23 cellular contexts compared by ENCODE assay signal in the genomic region with DNA sequence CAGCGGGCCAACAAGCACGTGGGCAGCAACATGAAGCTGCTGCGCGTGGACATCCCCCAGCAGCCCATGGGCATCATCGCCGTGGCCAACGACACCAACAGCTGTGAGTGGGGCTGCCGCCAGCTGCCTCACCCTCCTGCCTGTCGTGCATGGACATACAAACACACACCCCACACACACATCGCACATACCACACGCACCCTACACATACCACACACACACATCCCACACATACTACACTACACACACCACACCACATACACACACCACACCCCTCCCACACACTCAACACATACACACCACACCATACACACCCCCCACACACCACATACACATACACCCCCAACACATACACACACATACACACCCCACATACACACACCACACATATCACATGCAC. TPM values are rescaled to one million over a fixed set of nuclear protein-coding genes. Genes with fewer than 3 reads are reported as not detected.
"Had no signal": no experiment of that assay in that cellular context is flagged by ENCODE, and none has a peak within 500 bp of the region (broad histone marks: within the 10 kb centered on the region; RNA-seq: fewer than 3 reads in every experiment).

No MANE protein-coding gene starts in this region.

- FAIRE-seq: small intestine had no signal

- H3K36me3 Mint-ChIP-seq: activated naive CD8-positive, alpha-beta T cell treated with anti-CD3 and anti-CD28 coated beads, Interleukin-2, amount 10 ng/mL, durations not matched to agents 7 days and 5 days; natural killer cell treated with Interleukin-12 subunit alpha and Interleukin-12 subunit beta and Interleukin-15 and Interleukin-18, amount 100 ng/mL, for 72 hours had no signal

- H3K9me3 Mint-ChIP-seq: activated naive CD8-positive, alpha-beta T cell treated with anti-CD3 and anti-CD28 coated beads, Interleukin-2, amount 10 ng/mL, durations not matched to agents 7 days and 5 days; activated T-cell treated with anti-CD3 and anti-CD28 coated beads, Interleukin-2, amount 50 U/mL, for 72 hours; dendritic cell treated with granulocyte-macrophage colony-stimulating factor and Interleukin-4, amounts not matched to agents 40 ng/mL and 50 ng/mL, for 4 days; natural killer cell treated with Interleukin-12 subunit alpha and Interleukin-12 subunit beta and Interleukin-15 and Interleukin-18, amount 100 ng/mL, for 72 hours; stimulated activated naive CD8-positive, alpha-beta T cell treated with anti-CD3 and anti-CD28 coated beads, Interleukin-15, Interleukin-2, amounts not matched to agents 100 ng/mL and 50 ng/mL, for 24 hours had no signal

- ATAC-seq: activated T-cell treated with anti-CD3 and anti-CD28 coated beads, Interleukin-2, amount 50 U/mL, for 72 hours; natural killer cell treated with Interleukin-12 subunit alpha and Interleukin-12 subunit beta and Interleukin-15 and Interleukin-18, amount 100 ng/mL, for 72 hours; T-helper 17 cell had no signal

- DNase-seq: activated CD4-positive, alpha-beta T cell treated with anti-CD3 and anti-CD28 coated beads for 48 hours; activated CD8-positive, alpha-beta memory T cell treated with anti-CD3 and anti-CD28 coated beads, Interleukin-2, amount 50 U/mL, for 48 hours; activated gamma-delta T cell treated with Interleukin-2 at 50 U/mL for 16 hours; activated naive CD8-positive, alpha-beta T cell treated with anti-CD3 and anti-CD28 coated beads, Interleukin-2, amount 10 ng/mL, durations not matched to agents 7 days and 5 days; activated T-cell treated with anti-CD3 and anti-CD28 coated beads, Interleukin-2, amount 50 U/mL, for 72 hours; aorta; effector memory CD4-positive, alpha-beta T cell; glutamatergic neuron; nucleus accumbens; posterior cingulate gyrus; small intestine; stimulated activated CD4-positive, alpha-beta T cell treated with anti-CD3 and anti-CD28 coated beads, Interleukin-4, amount 100 ng/mL, for 24 hours; T-helper 17 cell had no signal

- H3K4me3 Mint-ChIP-seq: activated naive CD8-positive, alpha-beta T cell treated with anti-CD3 and anti-CD28 coated beads, Interleukin-2, amount 10 ng/mL, durations not matched to agents 7 days and 5 days; activated T-cell treated with anti-CD3 and anti-CD28 coated beads, Interleukin-2, amount 50 U/mL, for 72 hours; dendritic cell treated with granulocyte-macrophage colony-stimulating factor and Interleukin-4, amounts not matched to agents 40 ng/mL and 50 ng/mL, for 4 days; natural killer cell treated with Interleukin-12 subunit alpha and Interleukin-12 subunit beta and Interleukin-15 and Interleukin-18, amount 100 ng/mL, for 72 hours; stimulated activated naive CD8-positive, alpha-beta T cell treated with anti-CD3 and anti-CD28 coated beads, Interleukin-15, Interleukin-2, amounts not matched to agents 100 ng/mL and 50 ng/mL, for 24 hours; T-helper 17 cell had no signal

- H3K4me1 Mint-ChIP-seq: activated naive CD8-positive, alpha-beta T cell treated with anti-CD3 and anti-CD28 coated beads, Interleukin-2, amount 10 ng/mL, durations not matched to agents 7 days and 5 days had no signal

- H3K27me3 Mint-ChIP-seq: activated naive CD8-positive, alpha-beta T cell treated with anti-CD3 and anti-CD28 coated beads, Interleukin-2, amount 10 ng/mL, durations not matched to agents 7 days and 5 days; dendritic cell treated with granulocyte-macrophage colony-stimulating factor and Interleukin-4, amounts not matched to agents 40 ng/mL and 50 ng/mL, for 4 days; stimulated activated naive CD8-positive, alpha-beta T cell treated with anti-CD3 and anti-CD28 coated beads, Interleukin-15, Interleukin-2, amounts not matched to agents 100 ng/mL and 50 ng/mL, for 24 hours; T-helper 17 cell had no signal

- H3K27ac Mint-ChIP-seq: activated naive CD8-positive, alpha-beta T cell treated with anti-CD3 and anti-CD28 coated beads, Interleukin-2, amount 10 ng/mL, durations not matched to agents 7 days and 5 days; activated T-cell treated with anti-CD3 and anti-CD28 coated beads, Interleukin-2, amount 50 U/mL, for 72 hours; dendritic cell treated with granulocyte-macrophage colony-stimulating factor and Interleukin-4, amounts not matched to agents 40 ng/mL and 50 ng/mL, for 4 days; natural killer cell treated with Interleukin-12 subunit alpha and Interleukin-12 subunit beta and Interleukin-15 and Interleukin-18, amount 100 ng/mL, for 72 hours; stimulated activated naive CD8-positive, alpha-beta T cell treated with anti-CD3 and anti-CD28 coated beads, Interleukin-15, Interleukin-2, amounts not matched to agents 100 ng/mL and 50 ng/mL, for 24 hours; T-helper 17 cell had no signal

RNA-seq across cellular contexts. Expression of gene NXPH4, which starts 25.2 kb away (rescaled TPM):
- total RNA-seq: liver, T-helper 17 cell, ureter had no signal

RNA-seq across cellular contexts. Expression of gene LRP1-AS, which starts 44.0 kb away (rescaled TPM):
- total RNA-seq: activated naive CD8-positive, alpha-beta T cell treated with anti-CD3 and anti-CD28 coated beads, Interleukin-2, amount 10 ng/mL, durations not matched to agents 7 days and 5 days; activated T-cell treated with anti-CD3 and anti-CD28 coated beads, Interleukin-2, amount 50 U/mL, for 72 hours; aorta; bronchial epithelial cell; cerebellum; kidney epithelial cell; liver; mesenteric fat pad; natural killer cell treated with Interleukin-12 subunit alpha and Interleukin-12 subunit beta and Interleukin-15 and Interleukin-18, amount 100 ng/mL, for 72 hours; T-helper 17 cell; temporal lobe; ureter had no signal
- polyA plus RNA-seq: aorta, liver had no signal
